In the genomic region with DNA sequence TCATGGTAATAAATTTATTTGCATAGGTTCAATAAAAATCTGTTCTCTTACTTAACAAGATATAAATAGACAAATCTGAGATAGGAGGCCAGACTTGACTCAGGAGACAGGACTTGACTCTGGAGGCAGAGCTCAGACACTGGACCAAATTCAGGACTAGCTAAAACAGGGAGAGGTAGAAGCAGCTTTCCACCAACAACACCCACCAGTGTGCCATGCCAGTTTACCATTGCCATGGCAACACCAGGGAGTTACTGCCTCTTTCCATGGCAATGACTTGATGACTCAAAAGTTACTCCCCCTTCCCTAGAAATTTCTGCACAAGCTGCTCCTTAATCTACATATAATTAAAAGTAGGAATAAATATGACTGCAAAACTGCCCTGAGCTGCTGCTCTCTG, we compare ENCODE assay signal across 14 cellular contexts.
A peak's percentile ranks its signal among the peaks of the same experiment; 100 is the strongest.
DNase-seq lines count a peak whose midpoint lies in the region; ATAC-seq, FAIRE-seq and TF ChIP-seq lines count a peak whose summit lies in the region.
"Had no signal": no experiment of that assay in that cellular context is flagged by ENCODE, and none has a peak within 500 bp of the region (broad histone marks: within the 10 kb centered on the region; RNA-seq: fewer than 3 reads in every experiment).

No MANE protein-coding gene starts in this region.

- DNase-seq in AG20443 (ENCODE audit: low spot score): peak; percentile 13
- peak; percentile 79 for DNase-seq in LNCaP clone FGC (ENCODE audit: low read depth)
- DNase-seq in bronchial epithelial cell (ENCODE audit: low read depth): peak; percentile 29
- peak; percentile 12 to 54 for DNase-seq in lung microvascular endothelial cell (ENCODE audit: low read depth in 2 of 2)
- no peak for DNase-seq in NCI-H2171 treated with DMSO at 0.1 percent for 48 hours (lab: John Stamatoyannopoulos, UW)
- DNase-seq in left lobe of liver (ENCODE audit: low spot score): no peak
- DNase-seq in activated CD4-positive, alpha-beta T cell treated with anti-CD3 and anti-CD28 coated beads, Interleukin-2, amount 10 ng/mL, durations not matched to agents 24 days and 14 days: no peak
- DNase-seq: activated CD4-positive, alpha-beta T cell treated with anti-CD3 and anti-CD28 coated beads, Interleukin-2, amount 50 U/mL, for 1 hour; activated naive CD4-positive, alpha-beta T cell; CD4-positive, alpha-beta memory T cell; NCI-H2107 had no signal

- no peak for FAIRE-seq in bronchial epithelial cell (lab: Jason Lieb, UNC)

- H3K27me3 ChIP-seq in bronchial epithelial cell (ENCODE audit: control insufficient read depth, insufficient read depth, low read length): no peaks in the 10 kb centered on the region
- H3K27me3 ChIP-seq: SJSA1 had no signal

- ATAC-seq in left lobe of liver (no peak), GM19035 (IDR thresholded peaks at IDR 0.05; ENCODE audit: unreplicated experiment) (no peak)
- ATAC-seq: stimulated activated effector memory CD8-positive, alpha-beta T cell treated with anti-CD3 and anti-CD28 coated beads, Interleukin-12 subunit alpha, Interleukin-12 subunit beta, amount 100 ng/mL, for 72 hours had no signal

- no peak overlapping the region for H3K4me3 Mint-ChIP-seq in activated CD4-positive, alpha-beta T cell treated with anti-CD3 and anti-CD28 coated beads, Interleukin-2, amount 10 ng/mL, durations not matched to agents 24 days and 14 days
- H3K4me3 Mint-ChIP-seq: CD4-positive, alpha-beta memory T cell; stimulated activated effector memory CD8-positive, alpha-beta T cell treated with anti-CD3 and anti-CD28 coated beads, Interleukin-12 subunit alpha, Interleukin-12 subunit beta, amount 100 ng/mL, for 72 hours had no signal

- intact Hi-C loops in activated CD4-positive, alpha-beta T cell treated with anti-CD3 and anti-CD28 coated beads, Interleukin-2, amount 10 ng/mL, durations not matched to agents 24 days and 14 days (cut with micrococcal nuclease): no loop called here

- H3K27me3 Mint-ChIP-seq in activated CD4-positive, alpha-beta T cell treated with anti-CD3 and anti-CD28 coated beads, Interleukin-2, amount 10 ng/mL, durations not matched to agents 24 days and 14 days: no peaks in the 10 kb centered on the region

- TF ChIP-seq CTCF in LNCaP clone FGC (IDR thresholded peaks at IDR 0.05; ENCODE audit: control insufficient read depth, extremely low read depth, insufficient read depth) (no peak), bronchial epithelial cell (IDR thresholded peaks at IDR 0.05; ENCODE audit: insufficient read depth, low read length, severe bottlenecking) (no peak)

- H3K36me3 ChIP-seq in bronchial epithelial cell (ENCODE audit: control insufficient read depth, insufficient read depth, low read length): no peaks in the 10 kb centered on the region
- H3K36me3 ChIP-seq: SJSA1 had no signal

- H3K9me3 Mint-ChIP-seq in activated CD4-positive, alpha-beta T cell treated with anti-CD3 and anti-CD28 coated beads, Interleukin-2, amount 10 ng/mL, durations not matched to agents 24 days and 14 days: no peaks in the 10 kb centered on the region
- H3K9me3 Mint-ChIP-seq: CD4-positive, alpha-beta memory T cell; stimulated activated effector memory CD8-positive, alpha-beta T cell treated with anti-CD3 and anti-CD28 coated beads, Interleukin-12 subunit alpha, Interleukin-12 subunit beta, amount 100 ng/mL, for 72 hours had no signal

- no peaks in the 10 kb centered on the region for H3K4me1 Mint-ChIP-seq in activated CD4-positive, alpha-beta T cell treated with anti-CD3 and anti-CD28 coated beads, Interleukin-2, amount 10 ng/mL, durations not matched to agents 24 days and 14 days
- H3K4me1 Mint-ChIP-seq: CD4-positive, alpha-beta memory T cell; stimulated activated effector memory CD8-positive, alpha-beta T cell treated with anti-CD3 and anti-CD28 coated beads, Interleukin-12 subunit alpha, Interleukin-12 subunit beta, amount 100 ng/mL, for 72 hours had no signal

- H3K4me3 ChIP-seq in LNCaP clone FGC (ENCODE audit: low read depth, low read length) (no peak overlapping the region), bronchial epithelial cell (ENCODE audit: low read depth, low read length) (no peak overlapping the region)
- H3K4me3 ChIP-seq: SJSA1 had no signal

- H3K27ac Mint-ChIP-seq in activated CD4-positive, alpha-beta T cell treated with anti-CD3 and anti-CD28 coated beads, Interleukin-2, amount 10 ng/mL, durations not matched to agents 24 days and 14 days: no peak overlapping the region
- H3K27ac Mint-ChIP-seq: CD4-positive, alpha-beta memory T cell; stimulated activated effector memory CD8-positive, alpha-beta T cell treated with anti-CD3 and anti-CD28 coated beads, Interleukin-12 subunit alpha, Interleukin-12 subunit beta, amount 100 ng/mL, for 72 hours had no signal

- H3K36me3 Mint-ChIP-seq in activated CD4-positive, alpha-beta T cell treated with anti-CD3 and anti-CD28 coated beads, Interleukin-2, amount 10 ng/mL, durations not matched to agents 24 days and 14 days (ENCODE audit: low read depth): no peaks in the 10 kb centered on the region
- H3K36me3 Mint-ChIP-seq: CD4-positive, alpha-beta memory T cell; stimulated activated effector memory CD8-positive, alpha-beta T cell treated with anti-CD3 and anti-CD28 coated beads, Interleukin-12 subunit alpha, Interleukin-12 subunit beta, amount 100 ng/mL, for 72 hours had no signal

Comparison
In these comparisons a context has a peak if more than half of its experiments do, and no peak if none do; other contexts are left out.
1. DNase-seq: peak in AG20443 (single experiment), LNCaP clone FGC (single experiment), bronchial epithelial cell (single experiment) and lung microvascular endothelial cell (2 of 2); none in NCI-H2171 treated with DMSO at 0.1 percent for 48 hours (single experiment), left lobe of liver (single experiment) and activated CD4-positive, alpha-beta T cell treated with anti-CD3 and anti-CD28 coated beads, Interleukin-2, amount 10 ng/mL, durations not matched to agents 24 days and 14 days (single experiment).